Comparison of ENCODE assay signal across 8 cellular contexts in the genomic region with DNA sequence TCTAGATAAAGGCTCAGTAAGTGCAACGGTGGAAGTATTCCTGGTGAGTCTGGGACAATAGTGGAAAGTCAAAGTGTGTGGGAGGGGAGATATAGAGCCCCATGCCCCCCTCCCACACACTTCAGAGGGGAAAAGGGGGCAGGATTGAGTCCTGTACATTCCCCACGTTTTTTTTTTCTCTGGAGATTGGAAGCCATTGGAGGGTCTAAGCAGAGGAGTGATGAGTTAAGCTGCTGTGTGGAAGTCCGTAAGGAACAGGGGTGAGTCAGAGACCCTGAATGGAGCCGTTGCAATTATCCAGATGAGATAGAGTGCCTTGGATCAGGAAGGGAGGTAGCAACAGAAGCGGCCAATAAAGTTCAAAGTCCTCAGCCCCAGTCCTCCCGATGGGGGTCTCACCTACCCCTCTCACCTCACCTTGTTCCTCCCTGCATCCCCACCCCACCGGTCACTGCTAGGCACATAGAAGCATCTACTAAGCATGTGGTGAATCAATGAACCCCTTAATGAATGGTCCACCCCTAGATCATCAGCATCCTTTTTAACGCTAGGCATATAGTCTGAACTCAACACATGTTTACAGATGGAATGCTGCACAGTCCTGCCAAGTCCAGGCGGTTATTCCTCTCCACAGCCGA. TPM values are rescaled to one million over a fixed set of nuclear protein-coding genes. Genes with fewer than 3 reads are reported as not detected.
DNase-seq lines count a peak whose midpoint lies in the region; ATAC-seq and TF ChIP-seq lines count a peak whose summit lies in the region.

No MANE protein-coding gene starts in this region.

- H3K36me3 Mint-ChIP-seq in activated CD4-positive, alpha-beta T cell treated with anti-CD3 and anti-CD28 coated beads for 36 hours (ENCODE audit: low read depth) = peaks cover 17% of the 10 kb centered on the region
- H3K36me3 Mint-ChIP-seq in endothelial cell (ENCODE audit: low read depth, unreplicated experiment) = peaks cover 10% of the 10 kb centered on the region
- peaks cover 0 to 22% (median 6%) of the 10 kb centered on the region in 3 donors for H3K36me3 Mint-ChIP-seq in naive thymus-derived CD8-positive, alpha-beta T cell

- POLR2A ChIA-PET in activated CD4-positive, alpha-beta T cell treated with anti-CD3 and anti-CD28 coated beads for 36 hours (lab: Charles Lee) = interaction anchor here (1.0 to 1.5 kb wide), 2 partner anchors 10 to 133 kb away, joined by 3 to 5 read pairs; no protein-coding TSS in a partner anchor
- POLR2A ChIA-PET in naive thymus-derived CD8-positive, alpha-beta T cell (lab: Charles Lee) = interaction anchor here (0.5 to 2.0 kb wide), 6 partner anchors 12 to 1031 kb away, joined by 3 to 14 read pairs (median 6); a partner anchor contains a TSS

- no peaks in the 10 kb centered on the region for H3K9me3 ChIP-seq in Peyer's patch

- H3K4me3 Mint-ChIP-seq in activated CD4-positive, alpha-beta T cell treated with anti-CD3 and anti-CD28 coated beads for 36 hours = peak overlapping the region; percentile 94
- H3K4me3 Mint-ChIP-seq in endothelial cell (ENCODE audit: unreplicated experiment) = peak overlapping the region; percentile 92
- peak overlapping the region; percentile 87 to 94 (median 90) for H3K4me3 Mint-ChIP-seq in naive thymus-derived CD8-positive, alpha-beta T cell

- ATAC-seq in activated CD4-positive, alpha-beta T cell treated with anti-CD3 and anti-CD28 coated beads for 36 hours = peak; percentile 11
- no peak for ATAC-seq in naive thymus-derived CD8-positive, alpha-beta T cell
- no peak for ATAC-seq in GM21515 (IDR thresholded peaks at IDR 0.05; ENCODE audit: unreplicated experiment)
- ATAC-seq in HG02938 (IDR thresholded peaks at IDR 0.05; ENCODE audit: unreplicated experiment) = no peak

- no peak for TF ChIP-seq POLR2A in Peyer's patch (IDR thresholded peaks at IDR 0.05)

- peak overlapping the region; percentile 71 to 88 (median 82) for H3K4me3 ChIP-seq in Peyer's patch

- no peak for TF ChIP-seq CTCF in Peyer's patch (IDR thresholded peaks at IDR 0.05)
- no peak for TF ChIP-seq CTCF in endothelial cell (IDR thresholded peaks at IDR 0.05; ENCODE audit: unreplicated experiment)

- CTCF ChIA-PET in activated CD4-positive, alpha-beta T cell treated with anti-CD3 and anti-CD28 coated beads for 36 hours (lab: Charles Lee) = interaction anchor here (1.2 kb wide), 1 partner anchor 10 kb away, joined by 3 read pairs; no protein-coding TSS in a partner anchor

- no peaks in the 10 kb centered on the region for H3K9me3 Mint-ChIP-seq in activated CD4-positive, alpha-beta T cell treated with anti-CD3 and anti-CD28 coated beads for 36 hours (ENCODE audit: low read depth)
- H3K9me3 Mint-ChIP-seq in endothelial cell (ENCODE audit: unreplicated experiment) = no peaks in the 10 kb centered on the region
- no peaks in the 10 kb centered on the region for H3K9me3 Mint-ChIP-seq in naive thymus-derived CD8-positive, alpha-beta T cell

- peaks cover 0 to 22% (median 0%) of the 10 kb centered on the region in 3 donors for H3K36me3 ChIP-seq in Peyer's patch

- peak overlapping the region; percentile 89 to 98 (median 96) for H3K27ac ChIP-seq in Peyer's patch

- no peak for DNase-seq in activated CD4-positive, alpha-beta T cell treated with anti-CD3 and anti-CD28 coated beads for 36 hours
- no peak for DNase-seq in activated CD4-positive, alpha-beta T cell treated with anti-CD3 and anti-CD28 coated beads for 1 hour
- DNase-seq in Peyer's patch (peak in 2 of 3 donors; percentile 15 to 46), endothelial cell (ENCODE audit: low spot score) (no peak), NOMO-1 treated with DMSO at 0.1 percent for 48 hours (lab: John Stamatoyannopoulos, UW; ENCODE audit: unreplicated experiment) (no peak)
- no peak for DNase-seq in naive thymus-derived CD8-positive, alpha-beta T cell

- H3K27ac Mint-ChIP-seq in activated CD4-positive, alpha-beta T cell treated with anti-CD3 and anti-CD28 coated beads for 36 hours = peak overlapping the region; percentile 92
- H3K27ac Mint-ChIP-seq in endothelial cell (ENCODE audit: unreplicated experiment) = peak overlapping the region; percentile 87
- H3K27ac Mint-ChIP-seq in naive thymus-derived CD8-positive, alpha-beta T cell = peak overlapping the region; percentile 95 to 99 (median 97)

- H3K4me1 ChIP-seq in Peyer's patch = peaks cover 0 to 19% (median 4%) of the 10 kb centered on the region in 4 donors

- H3K27me3 ChIP-seq in Peyer's patch = no peaks in the 10 kb centered on the region

- H3K27me3 Mint-ChIP-seq in activated CD4-positive, alpha-beta T cell treated with anti-CD3 and anti-CD28 coated beads for 36 hours = no peaks in the 10 kb centered on the region
- H3K27me3 Mint-ChIP-seq in endothelial cell (ENCODE audit: unreplicated experiment) = peaks cover 9% of the 10 kb centered on the region
- no peaks in the 10 kb centered on the region for H3K27me3 Mint-ChIP-seq in naive thymus-derived CD8-positive, alpha-beta T cell

- intact Hi-C loops in activated CD4-positive, alpha-beta T cell treated with anti-CD3 and anti-CD28 coated beads for 36 hours (cut with DNase I, micrococcal nuclease) = loop anchor here (1.0 to 10.0 kb wide), 7 partner anchors 99 to 703 kb away; a partner anchor contains a TSS

- peaks cover 34% of the 10 kb centered on the region for H3K4me1 Mint-ChIP-seq in activated CD4-positive, alpha-beta T cell treated with anti-CD3 and anti-CD28 coated beads for 36 hours
- H3K4me1 Mint-ChIP-seq in endothelial cell (ENCODE audit: unreplicated experiment) = peaks cover 27% of the 10 kb centered on the region
- H3K4me1 Mint-ChIP-seq in naive thymus-derived CD8-positive, alpha-beta T cell = peaks cover 17 to 47% (median 32%) of the 10 kb centered on the region in 4 donors

RNA-seq across cellular contexts. Expression of a gene that starts 0.7 kb away (rescaled TPM):
- 10 to 100 TPM; 12.6 to 16.7 TPM for total RNA-seq in activated CD4-positive, alpha-beta T cell treated with anti-CD3 and anti-CD28 coated beads for 36 hours
- total RNA-seq in Peyer's patch (10 to 100 TPM; 15.6 to 24.4 (median 19.8) TPM), endothelial cell (ENCODE audit: unreplicated experiment) (10.5 TPM)
- 10 to 100 TPM; 28.3 to 29.3 TPM for total RNA-seq in naive thymus-derived CD8-positive, alpha-beta T cell
- polyA plus RNA-seq in naive thymus-derived CD8-positive, alpha-beta T cell = 1 to 10 TPM; 4.7 to 9.0 (median 6.0) TPM

Comparison
In these comparisons a context has a peak if more than half of its experiments do, and no peak if none do; other contexts are left out.
1. DNase-seq: peak in Peyer's patch (2 of 3); none in activated CD4-positive, alpha-beta T cell treated with anti-CD3 and anti-CD28 coated beads for 36 hours (single experiment), activated CD4-positive, alpha-beta T cell treated with anti-CD3 and anti-CD28 coated beads for 1 hour (single experiment), endothelial cell (single experiment), naive thymus-derived CD8-positive, alpha-beta T cell (0 of 10) and NOMO-1 treated with DMSO at 0.1 percent for 48 hours (single experiment).
2. Peak in every context shown above with its lines, with median percentiles within 50 percentile points of each other: H3K27ac Mint-ChIP-seq and H3K4me3 Mint-ChIP-seq.